ENCODE assay signal across 8 cellular contexts in genomic region chr6:45422541-45423110, GRCh38. TPM values are rescaled to one million over a fixed set of nuclear protein-coding genes. Genes with fewer than 3 reads are reported as not detected.
A peak's percentile ranks its signal among the peaks of the same experiment; 100 is the strongest.
DNase-seq lines count a peak whose midpoint lies in the region; ATAC-seq and TF ChIP-seq lines count a peak whose summit lies in the region.

No MANE protein-coding gene starts in this region.

- DNase-seq in CD4-positive, CD25-positive, alpha-beta regulatory T cell = peak; percentile 44 to 67 (median 66)
- no peak for DNase-seq in Karpas-422
- DNase-seq in activated CD4-positive, alpha-beta T cell treated with anti-CD3 and anti-CD28 coated beads, Interleukin-2, amount 50 U/mL, for 48 hours = peak; percentile 61 to 69
- peak; percentile 54 for DNase-seq in endothelial cell (ENCODE audit: low spot score)
- peak; percentile 23 for DNase-seq in testis
- no peak for DNase-seq in HuH-7.5 (ENCODE audit: low spot score)

- no peak overlapping the region; the same call in 1 of the 2 replicates for H2AFZ ChIP-seq in Karpas-422 (ENCODE audit: low read length)

- intact Hi-C loops in testis (cut with DNase I; ENCODE audit: low total_unique reads) = loop anchor here (10.0 kb wide), 1 partner anchor 292 kb away; no protein-coding TSS in a partner anchor

- peak; percentile 43 to 44 for ATAC-seq in CD4-positive, CD25-positive, alpha-beta regulatory T cell (ENCODE audit: low read depth in 2 of 2)
- no peak for ATAC-seq in HG03457 (IDR thresholded peaks at IDR 0.05; ENCODE audit: unreplicated experiment)

- TF ChIP-seq POLR2A in testis (IDR thresholded peaks at IDR 0.05) = no peak

- H3K4me1 ChIP-seq in CD4-positive, CD25-positive, alpha-beta regulatory T cell (ENCODE audit: control insufficient read depth, insufficient read depth, low read length, poor library complexity, severe bottlenecking) = peaks cover 53% of the 10 kb centered on the region
- H3K4me1 ChIP-seq in Karpas-422 (ENCODE audit: low read length) (no peaks in the 10 kb centered on the region), mucosa of stomach (ENCODE audit: control insufficient read depth, insufficient read depth, low read length) (peaks cover 36% of the 10 kb centered on the region), testis (peaks cover 12% of the 10 kb centered on the region)

- WGBS in testis, 2 donors = 1 to 2% methylated on average over 7 to 50 of the region's 55 CpGs

- peak overlapping the region; percentile 81 to 90 (median 86) for H3K27ac Mint-ChIP-seq in CD4-positive, CD25-positive, alpha-beta regulatory T cell
- peak overlapping the region; percentile 92 for H3K27ac Mint-ChIP-seq in endothelial cell (ENCODE audit: unreplicated experiment)

- peak overlapping the region; percentile 68 for H3K27ac ChIP-seq in CD4-positive, CD25-positive, alpha-beta regulatory T cell (ENCODE audit: insufficient read depth, low read length, poor library complexity, severe bottlenecking)
- H3K27ac ChIP-seq in Karpas-422 (ENCODE audit: low read length) (no peak overlapping the region), testis (peak overlapping the region; percentile 68 to 70)

- H3K9ac ChIP-seq in Karpas-422 (ENCODE audit: low read length) = no peak overlapping the region
- peak overlapping the region; percentile 70 for H3K9ac ChIP-seq in mucosa of stomach (ENCODE audit: low read length)

- no peaks in the 10 kb centered on the region for H3K9me2 ChIP-seq in Karpas-422 (replicated peaks; ENCODE audit: insufficient read depth, low read length)

- H3K79me2 ChIP-seq in Karpas-422 (ENCODE audit: low read length) = no peaks in the 10 kb centered on the region

- peak overlapping the region; percentile 32 for H3K4me2 ChIP-seq in Karpas-422 (ENCODE audit: low read depth, low read length, poor library complexity, severe bottlenecking)

- TF ChIP-seq CTCF in endothelial cell (IDR thresholded peaks at IDR 0.05; ENCODE audit: unreplicated experiment) (no peak), testis (IDR thresholded peaks at IDR 0.05) (no peak)

- peak overlapping the region; percentile 53 for H3K4me3 ChIP-seq in CD4-positive, CD25-positive, alpha-beta regulatory T cell (ENCODE audit: low read depth, low read length)
- peak overlapping the region; percentile 40; the same call in 1 of the 2 replicates for H3K4me3 ChIP-seq in Karpas-422 (ENCODE audit: low read length)
- H3K4me3 ChIP-seq in mucosa of stomach (ENCODE audit: low read length) = no peak overlapping the region
- H3K4me3 ChIP-seq in testis = peak overlapping the region; percentile 59 to 72

- H3K36me3 ChIP-seq in CD4-positive, CD25-positive, alpha-beta regulatory T cell (ENCODE audit: control insufficient read depth, insufficient read depth, low read length) = no peaks in the 10 kb centered on the region
- H3K36me3 ChIP-seq in Karpas-422 (ENCODE audit: insufficient read depth, low read length) (no peaks in the 10 kb centered on the region), mucosa of stomach (ENCODE audit: control insufficient read depth, insufficient read depth, low read length) (no peaks in the 10 kb centered on the region), testis (ENCODE audit: low read depth, missing control alignments) (no peaks in the 10 kb centered on the region)

- H3K4me1 Mint-ChIP-seq in CD4-positive, CD25-positive, alpha-beta regulatory T cell = peaks cover 18 to 54% (median 29%) of the 10 kb centered on the region in 4 donors
- H3K4me1 Mint-ChIP-seq in endothelial cell (ENCODE audit: unreplicated experiment) = peaks cover 11% of the 10 kb centered on the region

- H3K4me3 Mint-ChIP-seq in CD4-positive, CD25-positive, alpha-beta regulatory T cell = peak overlapping the region; percentile 90 to 96 (median 94)
- peak overlapping the region; percentile 96 for H3K4me3 Mint-ChIP-seq in endothelial cell (ENCODE audit: unreplicated experiment)

- H4K20me1 ChIP-seq in Karpas-422 (ENCODE audit: insufficient read depth, low read depth, low read length) = no peaks in the 10 kb centered on the region

- H3K36me3 Mint-ChIP-seq in CD4-positive, CD25-positive, alpha-beta regulatory T cell = no peaks in the 10 kb centered on the region
- H3K36me3 Mint-ChIP-seq in endothelial cell (ENCODE audit: low read depth, unreplicated experiment) = no peaks in the 10 kb centered on the region

- H3K27me3 Mint-ChIP-seq in CD4-positive, CD25-positive, alpha-beta regulatory T cell = peaks cover 46% of the 10 kb centered on the region
- peaks cover 14% of the 10 kb centered on the region for H3K27me3 Mint-ChIP-seq in endothelial cell (ENCODE audit: unreplicated experiment)

- no peaks in the 10 kb centered on the region for H3K27me3 ChIP-seq in CD4-positive, CD25-positive, alpha-beta regulatory T cell (ENCODE audit: control insufficient read depth, insufficient read depth, low read length)
- H3K27me3 ChIP-seq in Karpas-422 (ENCODE audit: low read length) = no peaks in the 10 kb centered on the region
- peaks cover 64% of the 10 kb centered on the region for H3K27me3 ChIP-seq in mucosa of stomach (ENCODE audit: control insufficient read depth, insufficient read depth, low read length)
- H3K27me3 ChIP-seq in testis = no peaks in the 10 kb centered on the region

- H3K9me3 ChIP-seq in CD4-positive, CD25-positive, alpha-beta regulatory T cell (ENCODE audit: control insufficient read depth in 2 of 2, low read length in 2 of 2) = no peaks in the 10 kb centered on the region
- H3K9me3 ChIP-seq in Karpas-422 (ENCODE audit: low read length) (no peaks in the 10 kb centered on the region), mucosa of stomach (ENCODE audit: control insufficient read depth, low read length) (no peaks in the 10 kb centered on the region), testis (no peaks in the 10 kb centered on the region)

- peaks cover 0 to 2% (median 0%) of the 10 kb centered on the region in 7 donors for H3K9me3 Mint-ChIP-seq in CD4-positive, CD25-positive, alpha-beta regulatory T cell
- H3K9me3 Mint-ChIP-seq in endothelial cell (ENCODE audit: unreplicated experiment) = no peaks in the 10 kb centered on the region

RNA-seq across cellular contexts. Expression of gene SUPT3H, which starts 44.9 kb away (rescaled TPM):
- 5.7 TPM for total RNA-seq in CD4-positive, CD25-positive, alpha-beta regulatory T cell
- polyA plus RNA-seq in CD4-positive, CD25-positive, alpha-beta regulatory T cell = 1 to 10 TPM; 4.8 to 7.8 (median 6.1) TPM
- 2.0 and 2.6 TPM in 2 replicates for total RNA-seq in Karpas-422 (2014; rRNA removed; shearing (Covaris generic); ENCODE audit: low replicate concordance)
- 28.5 TPM for total RNA-seq in endothelial cell (ENCODE audit: unreplicated experiment)
- total RNA-seq in testis = 10 to 100 TPM; 29.4 to 30.8 TPM
- 35.9 TPM for polyA plus RNA-seq in testis (ENCODE audit: insufficient read depth, low read depth, low replicate concordance)

Comparison
In these comparisons a context has a peak if more than half of its experiments do, and no peak if none do; other contexts are left out.
1. DNase-seq: peak in CD4-positive, CD25-positive, alpha-beta regulatory T cell (3 of 3), activated CD4-positive, alpha-beta T cell treated with anti-CD3 and anti-CD28 coated beads, Interleukin-2, amount 50 U/mL, for 48 hours (2 of 2), endothelial cell (single experiment) and testis (single experiment); none in Karpas-422 (single experiment) and HuH-7.5 (single experiment).